1 cellular context compared by ENCODE assay signal in the genomic region with DNA sequence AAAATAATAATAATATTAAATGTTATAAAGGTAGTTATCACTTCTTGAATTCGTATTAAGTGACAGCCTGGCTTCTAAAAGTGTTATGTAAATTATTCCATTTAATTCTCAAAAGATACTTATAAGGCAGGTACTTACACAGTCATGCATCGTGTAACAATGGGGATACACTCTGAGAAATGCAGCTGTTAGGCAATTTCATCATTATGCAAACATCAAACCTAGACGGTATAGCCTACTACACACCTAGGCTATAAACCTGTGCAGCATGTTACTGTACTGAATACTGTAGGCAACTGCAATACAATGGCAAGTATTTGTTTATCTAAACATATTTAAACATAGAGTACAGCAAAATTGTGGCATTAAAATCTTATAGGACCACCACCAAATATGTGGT.
TF ChIP-seq lines count a peak whose summit lies in the region.

No MANE protein-coding gene starts in this region.

TF ChIP-seq in GM23338, 12 proteins besides CTCF, POLR2A, EP300 and RAD21:
- TF ChIP-seq, protein P1, sequence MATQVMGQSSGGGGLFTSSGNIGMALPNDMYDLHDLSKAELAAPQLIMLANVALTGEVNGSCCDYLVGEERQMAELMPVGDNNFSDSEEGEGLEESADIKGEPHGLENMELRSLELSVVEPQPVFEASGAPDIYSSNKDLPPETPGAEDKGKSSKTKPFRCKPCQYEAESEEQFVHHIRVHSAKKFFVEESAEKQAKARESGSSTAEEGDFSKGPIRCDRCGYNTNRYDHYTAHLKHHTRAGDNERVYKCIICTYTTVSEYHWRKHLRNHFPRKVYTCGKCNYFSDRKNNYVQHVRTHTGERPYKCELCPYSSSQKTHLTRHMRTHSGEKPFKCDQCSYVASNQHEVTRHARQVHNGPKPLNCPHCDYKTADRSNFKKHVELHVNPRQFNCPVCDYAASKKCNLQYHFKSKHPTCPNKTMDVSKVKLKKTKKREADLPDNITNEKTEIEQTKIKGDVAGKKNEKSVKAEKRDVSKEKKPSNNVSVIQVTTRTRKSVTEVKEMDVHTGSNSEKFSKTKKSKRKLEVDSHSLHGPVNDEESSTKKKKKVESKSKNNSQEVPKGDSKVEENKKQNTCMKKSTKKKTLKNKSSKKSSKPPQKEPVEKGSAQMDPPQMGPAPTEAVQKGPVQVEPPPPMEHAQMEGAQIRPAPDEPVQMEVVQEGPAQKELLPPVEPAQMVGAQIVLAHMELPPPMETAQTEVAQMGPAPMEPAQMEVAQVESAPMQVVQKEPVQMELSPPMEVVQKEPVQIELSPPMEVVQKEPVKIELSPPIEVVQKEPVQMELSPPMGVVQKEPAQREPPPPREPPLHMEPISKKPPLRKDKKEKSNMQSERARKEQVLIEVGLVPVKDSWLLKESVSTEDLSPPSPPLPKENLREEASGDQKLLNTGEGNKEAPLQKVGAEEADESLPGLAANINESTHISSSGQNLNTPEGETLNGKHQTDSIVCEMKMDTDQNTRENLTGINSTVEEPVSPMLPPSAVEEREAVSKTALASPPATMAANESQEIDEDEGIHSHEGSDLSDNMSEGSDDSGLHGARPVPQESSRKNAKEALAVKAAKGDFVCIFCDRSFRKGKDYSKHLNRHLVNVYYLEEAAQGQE (IDR thresholded peaks at IDR 0.05; ENCODE audit: unreplicated experiment), result no peak
- TF ChIP-seq ZNF331 (CRISPR knock-in tag; IDR thresholded peaks at IDR 0.05; ENCODE audit: low read depth) (no peak), ZNF114 (CRISPR knock-in tag; IDR thresholded peaks at IDR 0.05) (no peak), NANOG (IDR thresholded peaks at IDR 0.05; ENCODE audit: borderline replicate concordance) (no peak), POLR2AphosphoS5 (IDR thresholded peaks at IDR 0.05; ENCODE audit: low read depth) (no peak), EZH2phosphoT487 (IDR thresholded peaks at IDR 0.05; ENCODE audit: unreplicated experiment) (no peak), STAT1 (IDR thresholded peaks at IDR 0.05; ENCODE audit: unreplicated experiment) (no peak), EZH2 (IDR thresholded peaks at IDR 0.05; ENCODE audit: low read depth, unreplicated experiment) (no peak), CREB1 (CRISPR knock-in tag; IDR thresholded peaks at IDR 0.05; ENCODE audit: low read depth) (no peak), JUNB (IDR thresholded peaks at IDR 0.05; ENCODE audit: unreplicated experiment) (no peak)
- TF ChIP-seq, protein P2, sequence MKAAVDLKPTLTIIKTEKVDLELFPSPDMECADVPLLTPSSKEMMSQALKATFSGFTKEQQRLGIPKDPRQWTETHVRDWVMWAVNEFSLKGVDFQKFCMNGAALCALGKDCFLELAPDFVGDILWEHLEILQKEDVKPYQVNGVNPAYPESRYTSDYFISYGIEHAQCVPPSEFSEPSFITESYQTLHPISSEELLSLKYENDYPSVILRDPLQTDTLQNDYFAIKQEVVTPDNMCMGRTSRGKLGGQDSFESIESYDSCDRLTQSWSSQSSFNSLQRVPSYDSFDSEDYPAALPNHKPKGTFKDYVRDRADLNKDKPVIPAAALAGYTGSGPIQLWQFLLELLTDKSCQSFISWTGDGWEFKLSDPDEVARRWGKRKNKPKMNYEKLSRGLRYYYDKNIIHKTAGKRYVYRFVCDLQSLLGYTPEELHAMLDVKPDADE (IDR thresholded peaks at IDR 0.05), result no peak
- TF ChIP-seq, protein P3, sequence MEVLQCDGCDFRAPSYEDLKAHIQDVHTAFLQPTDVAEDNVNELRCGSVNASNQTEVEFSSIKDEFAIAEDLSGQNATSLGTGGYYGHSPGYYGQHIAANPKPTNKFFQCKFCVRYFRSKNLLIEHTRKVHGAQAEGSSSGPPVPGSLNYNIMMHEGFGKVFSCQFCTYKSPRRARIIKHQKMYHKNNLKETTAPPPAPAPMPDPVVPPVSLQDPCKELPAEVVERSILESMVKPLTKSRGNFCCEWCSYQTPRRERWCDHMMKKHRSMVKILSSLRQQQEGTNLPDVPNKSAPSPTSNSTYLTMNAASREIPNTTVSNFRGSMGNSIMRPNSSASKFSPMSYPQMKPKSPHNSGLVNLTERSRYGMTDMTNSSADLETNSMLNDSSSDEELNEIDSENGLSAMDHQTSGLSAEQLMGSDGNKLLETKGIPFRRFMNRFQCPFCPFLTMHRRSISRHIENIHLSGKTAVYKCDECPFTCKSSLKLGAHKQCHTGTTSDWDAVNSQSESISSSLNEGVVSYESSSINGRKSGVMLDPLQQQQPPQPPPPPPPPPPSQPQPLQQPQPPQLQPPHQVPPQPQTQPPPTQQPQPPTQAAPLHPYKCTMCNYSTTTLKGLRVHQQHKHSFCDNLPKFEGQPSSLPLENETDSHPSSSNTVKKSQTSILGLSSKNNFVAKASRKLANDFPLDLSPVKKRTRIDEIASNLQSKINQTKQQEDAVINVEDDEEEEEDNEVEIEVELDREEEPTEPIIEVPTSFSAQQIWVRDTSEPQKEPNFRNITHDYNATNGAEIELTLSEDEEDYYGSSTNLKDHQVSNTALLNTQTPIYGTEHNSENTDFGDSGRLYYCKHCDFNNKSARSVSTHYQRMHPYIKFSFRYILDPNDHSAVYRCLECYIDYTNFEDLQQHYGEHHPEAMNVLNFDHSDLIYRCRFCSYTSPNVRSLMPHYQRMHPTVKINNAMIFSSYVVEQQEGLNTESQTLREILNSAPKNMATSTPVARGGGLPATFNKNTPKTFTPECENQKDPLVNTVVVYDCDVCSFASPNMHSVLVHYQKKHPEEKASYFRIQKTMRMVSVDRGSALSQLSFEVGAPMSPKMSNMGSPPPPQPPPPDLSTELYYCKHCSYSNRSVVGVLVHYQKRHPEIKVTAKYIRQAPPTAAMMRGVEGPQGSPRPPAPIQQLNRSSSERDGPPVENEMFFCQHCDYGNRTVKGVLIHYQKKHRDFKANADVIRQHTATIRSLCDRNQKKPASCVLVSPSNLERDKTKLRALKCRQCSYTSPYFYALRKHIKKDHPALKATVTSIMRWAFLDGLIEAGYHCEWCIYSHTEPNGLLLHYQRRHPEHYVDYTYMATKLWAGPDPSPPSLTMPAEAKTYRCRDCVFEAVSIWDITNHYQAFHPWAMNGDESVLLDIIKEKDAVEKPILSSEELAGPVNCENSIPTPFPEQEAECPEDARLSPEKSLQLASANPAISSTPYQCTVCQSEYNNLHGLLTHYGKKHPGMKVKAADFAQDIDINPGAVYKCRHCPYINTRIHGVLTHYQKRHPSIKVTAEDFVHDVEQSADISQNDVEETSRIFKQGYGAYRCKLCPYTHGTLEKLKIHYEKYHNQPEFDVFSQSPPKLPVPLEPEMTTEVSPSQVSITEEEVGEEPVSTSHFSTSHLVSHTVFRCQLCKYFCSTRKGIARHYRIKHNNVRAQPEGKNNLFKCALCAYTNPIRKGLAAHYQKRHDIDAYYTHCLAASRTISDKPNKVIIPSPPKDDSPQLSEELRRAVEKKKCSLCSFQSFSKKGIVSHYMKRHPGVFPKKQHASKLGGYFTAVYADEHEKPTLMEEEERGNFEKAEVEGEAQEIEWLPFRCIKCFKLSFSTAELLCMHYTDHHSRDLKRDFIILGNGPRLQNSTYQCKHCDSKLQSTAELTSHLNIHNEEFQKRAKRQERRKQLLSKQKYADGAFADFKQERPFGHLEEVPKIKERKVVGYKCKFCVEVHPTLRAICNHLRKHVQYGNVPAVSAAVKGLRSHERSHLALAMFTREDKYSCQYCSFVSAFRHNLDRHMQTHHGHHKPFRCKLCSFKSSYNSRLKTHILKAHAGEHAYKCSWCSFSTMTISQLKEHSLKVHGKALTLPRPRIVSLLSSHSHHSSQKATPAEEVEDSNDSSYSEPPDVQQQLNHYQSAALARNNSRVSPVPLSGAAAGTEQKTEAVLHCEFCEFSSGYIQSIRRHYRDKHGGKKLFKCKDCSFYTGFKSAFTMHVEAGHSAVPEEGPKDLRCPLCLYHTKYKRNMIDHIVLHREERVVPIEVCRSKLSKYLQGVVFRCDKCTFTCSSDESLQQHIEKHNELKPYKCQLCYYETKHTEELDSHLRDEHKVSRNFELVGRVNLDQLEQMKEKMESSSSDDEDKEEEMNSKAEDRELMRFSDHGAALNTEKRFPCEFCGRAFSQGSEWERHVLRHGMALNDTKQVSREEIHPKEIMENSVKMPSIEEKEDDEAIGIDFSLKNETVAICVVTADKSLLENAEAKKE (CRISPR knock-in tag; IDR thresholded peaks at IDR 0.05), result no peak
